In genomic region chr17:70109497-70109896, GRCh38 we compare ENCODE assay signal across 22 cellular contexts. TPM values are rescaled to one million over a fixed set of nuclear protein-coding genes. Genes with fewer than 3 reads are reported as not detected.
DNase-seq lines count a peak whose midpoint lies in the region; ATAC-seq and TF ChIP-seq lines count a peak whose summit lies in the region.
"Had no signal": no experiment of that assay in that cellular context is flagged by ENCODE, and none has a peak within 500 bp of the region (broad histone marks: within the 10 kb centered on the region; RNA-seq: fewer than 3 reads in every experiment).

No MANE protein-coding gene starts in this region.

- no peak overlapping the region for H3K4me2 ChIP-seq in parathyroid adenoma (ENCODE audit: low read length)

- H3K9me3 ChIP-seq in parathyroid adenoma (ENCODE audit: control insufficient read depth, low read length), result no peaks in the 10 kb centered on the region
- H3K9me3 ChIP-seq: body of pancreas had no signal

- H3K27me3 ChIP-seq in parathyroid adenoma (ENCODE audit: control insufficient read depth, insufficient read depth, low read length), result no peaks in the 10 kb centered on the region
- H3K27me3 ChIP-seq: body of pancreas had no signal

- peak overlapping the region; percentile 61 for H3K27ac ChIP-seq in parathyroid adenoma
- H3K27ac ChIP-seq: RWPE1 had no signal

- ATAC-seq in left cardiac atrium (peak; percentile 55 to 67), Right ventricle myocardium superior (ENCODE audit: poor library complexity) (no peak), HG03045 (IDR thresholded peaks at IDR 0.05; ENCODE audit: unreplicated experiment) (no peak)
- ATAC-seq: activated CD8-positive, alpha-beta memory T cell treated with anti-CD3 and anti-CD28 coated beads, Interleukin-2, amount 10 ng/mL, durations not matched to agents 7 days and 5 days; activated T-helper 17 cell treated with anti-CD3 and anti-CD28 coated beads, Interleukin-2, amount 50 U/mL, for 72 hours; body of pancreas had no signal

- peak; percentile 26 for DNase-seq in left cardiac atrium
- no peak for DNase-seq in Right ventricle myocardium superior
- peak; percentile 87 for DNase-seq in glomerular visceral epithelial cell (ENCODE audit: extremely low spot score)
- no peak for DNase-seq in head of caudate nucleus
- DNase-seq in globus pallidus (ENCODE audit: low spot score), result no peak
- no peak for DNase-seq in anterior cingulate cortex (lab: John Stamatoyannopoulos, UW)
- DNase-seq: activated CD8-positive, alpha-beta memory T cell treated with anti-CD3 and anti-CD28 coated beads, Interleukin-2, amount 10 ng/mL, durations not matched to agents 7 days and 5 days; activated naive CD8-positive, alpha-beta T cell treated with anti-CD3 and anti-CD28 coated beads for 36 hours; body of pancreas; endodermal cell; NCI-H1105 treated with DMSO at 0.1 percent for 48 hours; NCI-H2081; NCI-H510A; stimulated activated CD4-positive, alpha-beta T cell treated with anti-CD3 and anti-CD28 coated beads, Interleukin-12 subunit alpha, Interleukin-12 subunit beta, amount 100 ng/mL, for 4 hours had no signal

- H3K4me3 ChIP-seq in parathyroid adenoma (ENCODE audit: low read depth, low read length), result no peak overlapping the region
- H3K4me3 ChIP-seq: body of pancreas had no signal

- H2AFZ ChIP-seq in parathyroid adenoma, result no peak overlapping the region

- H3K36me3 ChIP-seq in parathyroid adenoma (ENCODE audit: control insufficient read depth, insufficient read depth, low read length), result no peaks in the 10 kb centered on the region

- peaks cover 55% of the 10 kb centered on the region for H3K4me1 ChIP-seq in parathyroid adenoma

- peaks cover 12% of the 10 kb centered on the region for H3K79me2 ChIP-seq in parathyroid adenoma

- H3K9ac ChIP-seq in parathyroid adenoma, result no peak overlapping the region

- intact Hi-C loops in left cardiac atrium (cut with DNase I) (no loop called here), Right ventricle myocardium superior (cut with DNase I) (no loop called here), head of caudate nucleus (cut with DNase I) (no loop called here)

- no peak for TF ChIP-seq CTCF in parathyroid adenoma (IDR thresholded peaks at IDR 0.05)

RNA-seq across cellular contexts. Expression of gene KCNJ16, which starts 34.5 kb away (rescaled TPM):
- total RNA-seq in left cardiac atrium (not detected), Right ventricle myocardium superior (not detected)
- total RNA-seq: activated CD8-positive, alpha-beta memory T cell treated with anti-CD3 and anti-CD28 coated beads, Interleukin-2, amount 10 ng/mL, durations not matched to agents 7 days and 5 days; activated naive CD8-positive, alpha-beta T cell treated with anti-CD3 and anti-CD28 coated beads for 36 hours; activated T-helper 17 cell treated with anti-CD3 and anti-CD28 coated beads, Interleukin-2, amount 50 U/mL, for 72 hours; B cell; LHCN-M2; ureter had no signal

RNA-seq across cellular contexts. Expression of gene KCNJ2, which starts 59.8 kb away (rescaled TPM):
- total RNA-seq in left cardiac atrium (1 to 10 TPM; 4.8 to 5.7 TPM), Right ventricle myocardium superior (47.1 TPM)
- total RNA-seq: A172; activated CD8-positive, alpha-beta memory T cell treated with anti-CD3 and anti-CD28 coated beads, Interleukin-2, amount 10 ng/mL, durations not matched to agents 7 days and 5 days; activated naive CD8-positive, alpha-beta T cell treated with anti-CD3 and anti-CD28 coated beads for 36 hours; activated T-helper 17 cell treated with anti-CD3 and anti-CD28 coated beads, Interleukin-2, amount 50 U/mL, for 72 hours; B cell had no signal

Comparison
In these comparisons a context has a peak if more than half of its experiments do, and no peak if none do; other contexts are left out.
1. ATAC-seq: peak in left cardiac atrium (2 of 2); none in Right ventricle myocardium superior (single experiment) and HG03045 (single experiment).
2. DNase-seq: peak in left cardiac atrium (single experiment) and glomerular visceral epithelial cell (single experiment); none in Right ventricle myocardium superior (single experiment), head of caudate nucleus (0 of 42), globus pallidus (single experiment) and anterior cingulate cortex (0 of 58).